ENCODE assay signal across 11 cellular contexts in genomic region chr14:55077155-55077554, GRCh38. TPM values are rescaled to one million over a fixed set of nuclear protein-coding genes. Genes with fewer than 3 reads are reported as not detected.
A peak's percentile ranks its signal among the peaks of the same experiment; 100 is the strongest.
DNase-seq lines count a peak whose midpoint lies in the region; ATAC-seq, FAIRE-seq and TF ChIP-seq lines count a peak whose summit lies in the region.
"Had no signal": no experiment of that assay in that cellular context is flagged by ENCODE, and none has a peak within 500 bp of the region (broad histone marks: within the 10 kb centered on the region; RNA-seq: fewer than 3 reads in every experiment).

No MANE protein-coding gene starts in this region.

- TF ChIP-seq CTCF in A549 (IDR thresholded peaks at IDR 0.05) (no peak), keratinocyte (optimal IDR thresholded peaks at IDR 0.05 in 1 of 3, IDR thresholded peaks at IDR 0.05 in 1 of 3, conservative IDR thresholded peaks at IDR 0.05 in 1 of 3; ENCODE audit: extremely low read depth in 1 of 3, insufficient read depth in 2 of 3, low read length in 3 of 3) (no peak), WERI-Rb-1 (IDR thresholded peaks at IDR 0.05; ENCODE audit: low read depth, low read length) (no peak)

- no peak for TF ChIP-seq RAD21 in A549 (conservative IDR thresholded peaks at IDR 0.05 in 1 of 2, IDR thresholded peaks at IDR 0.05 in 1 of 2)

- no peaks in the 10 kb centered on the region for H3K79me2 ChIP-seq in keratinocyte (ENCODE audit: control insufficient read depth, insufficient read depth, low read length)

- H3K27ac Mint-ChIP-seq in T-helper 2 cell treated with Interferon-gamma antibody and Interleukin-4, amounts not matched to agents 5 μg/mL and 100 μg/mL, for 36 hours: no peak overlapping the region

- no peaks in the 10 kb centered on the region for H3K36me3 Mint-ChIP-seq in T-helper 2 cell treated with Interferon-gamma antibody and Interleukin-4, amounts not matched to agents 5 μg/mL and 100 μg/mL, for 36 hours (ENCODE audit: low read depth)

- TF ChIP-seq POLR2A in A549 (IDR thresholded peaks at IDR 0.05; ENCODE audit: low read length): no peak

- no peaks in the 10 kb centered on the region for H3K9me3 Mint-ChIP-seq in T-helper 2 cell treated with Interferon-gamma antibody and Interleukin-4, amounts not matched to agents 5 μg/mL and 100 μg/mL, for 36 hours

- no peak overlapping the region for H3K4me3 Mint-ChIP-seq in T-helper 2 cell treated with Interferon-gamma antibody and Interleukin-4, amounts not matched to agents 5 μg/mL and 100 μg/mL, for 36 hours

- peak overlapping the region; percentile 82 for H3K9ac ChIP-seq in keratinocyte (ENCODE audit: control insufficient read depth, extremely low read depth, insufficient read depth, low read length)

- H3K36me3 ChIP-seq in keratinocyte (ENCODE audit: control insufficient read depth in 2 of 2, extremely low read depth in 1 of 2, insufficient read depth in 2 of 2, low read length in 2 of 2) (no peaks in the 10 kb centered on the region), WERI-Rb-1 (no peaks in the 10 kb centered on the region)
- H3K36me3 ChIP-seq: sigmoid colon had no signal

- CTCF ChIA-PET in A549 (lab: Yijun Ruan, JAX): interaction anchor here (0.7 to 6.5 kb wide), 5 partner anchors 12 to 83 kb away, joined by 3 to 32 read pairs (median 3); no protein-coding TSS in a partner anchor

- 70% methylated on average over 5 of the region's 5 CpGs for WGBS in A549 (ENCODE audit: missing lambda C conversion rate)

- dilution Hi-C loops in keratinocyte (cut with MboI; ENCODE audit: extremely low pct_ligation_motif_present, low sequenced_read_pairs): no loop called here

- peaks cover 3% of the 10 kb centered on the region for H3K27me3 Mint-ChIP-seq in T-helper 2 cell treated with Interferon-gamma antibody and Interleukin-4, amounts not matched to agents 5 μg/mL and 100 μg/mL, for 36 hours (ENCODE audit: low read depth)

- ATAC-seq in A549 (peak; percentile 42 to 61; a peak in 5 of 6 replicates), GM19455 (IDR thresholded peaks at IDR 0.05; ENCODE audit: unreplicated experiment) (peak; percentile 28)

- no peak overlapping the region for H3K4me3 ChIP-seq in A549
- H3K4me3 ChIP-seq in keratinocyte (ENCODE audit: control insufficient read depth in 2 of 3, extremely low read depth in 1 of 3, insufficient read depth in 2 of 3, low read depth in 1 of 3, low read length in 3 of 3): peak overlapping the region in 2 of 3 experiments; percentile 6 to 12
- H3K4me3 ChIP-seq in WERI-Rb-1 (ENCODE audit: low read depth, low read length): no peak overlapping the region
- H3K4me3 ChIP-seq: sigmoid colon, SK-N-MC had no signal

- no peak for TF ChIP-seq EP300 in A549 (IDR thresholded peaks at IDR 0.05)

- no peaks in the 10 kb centered on the region for H3K27me3 ChIP-seq in keratinocyte (ENCODE audit: control insufficient read depth, extremely low read depth, insufficient read depth, low read length)
- no peaks in the 10 kb centered on the region for H3K27me3 ChIP-seq in WERI-Rb-1 (ENCODE audit: insufficient read depth, low read depth, severe bottlenecking)
- H3K27me3 ChIP-seq: sigmoid colon had no signal

- no peaks in the 10 kb centered on the region for H4K20me1 ChIP-seq in keratinocyte (ENCODE audit: control insufficient read depth, extremely low read depth, insufficient read depth, low read length)

- DNase-seq in A549 (ENCODE audit: low read depth in 1 of 2, low spot score in 1 of 2) (peak in 1 of 2 experiments; percentile 32), keratinocyte (ENCODE audit: low read depth, low spot score) (no peak), DMS79 (lab: John Stamatoyannopoulos, UW) (no peak), hepatic stellate cell (ENCODE audit: low spot score) (no peak), WERI-Rb-1 (no peak)
- DNase-seq in T-helper 2 cell treated with Interferon-gamma antibody and Interleukin-4, amounts not matched to agents 5 μg/mL and 100 μg/mL, for 36 hours (ENCODE audit: low spot score): peak; percentile 10
- no peak for DNase-seq in activated CD8-positive, alpha-beta memory T cell treated with anti-CD3 and anti-CD28 coated beads, Interleukin-2, amount 50 U/mL, for 4 hours
- DNase-seq: NCI-H1105 treated with DMSO at 0.1 percent for 48 hours, sigmoid colon had no signal

- H3K4me1 Mint-ChIP-seq in T-helper 2 cell treated with Interferon-gamma antibody and Interleukin-4, amounts not matched to agents 5 μg/mL and 100 μg/mL, for 36 hours (ENCODE audit: low read depth): peaks cover 20% of the 10 kb centered on the region

- H3K4me2 ChIP-seq in A549 (no peak overlapping the region), keratinocyte (ENCODE audit: control insufficient read depth, extremely low read depth, insufficient read depth, low read depth, low read length) (peak overlapping the region; percentile 65)

- POLR2A ChIA-PET in A549 (lab: Yijun Ruan, JAX): interaction anchor here (0.7 to 1.1 kb wide), 2 partner anchors 18 to 26 kb away, joined by 3 to 9 read pairs; partner anchors contain the start of gene MAPK1IP1L

- no peak overlapping the region for H2AFZ ChIP-seq in keratinocyte (ENCODE audit: control insufficient read depth, low read length)

- H3K27ac ChIP-seq in A549 (no peak overlapping the region), keratinocyte (ENCODE audit: control insufficient read depth, insufficient read depth, low read length) (peak overlapping the region; percentile 98), WERI-Rb-1 (no peak overlapping the region)
- H3K27ac ChIP-seq: sigmoid colon, SK-N-MC had no signal

- no peak for FAIRE-seq in A549 (lab: Jason Lieb, UNC)
- no peak for FAIRE-seq in keratinocyte (lab: Jason Lieb, UNC)

- no peaks in the 10 kb centered on the region for H3K4me1 ChIP-seq in A549
- H3K4me1 ChIP-seq in keratinocyte (ENCODE audit: control insufficient read depth, extremely low read depth, insufficient read depth, low read length): peaks cover 61% of the 10 kb centered on the region

- no peaks in the 10 kb centered on the region for H3K9me3 ChIP-seq in A549
- no peaks in the 10 kb centered on the region for H3K9me3 ChIP-seq in keratinocyte (ENCODE audit: control insufficient read depth, low read depth, low read length)
- H3K9me3 ChIP-seq in WERI-Rb-1 (ENCODE audit: severe bottlenecking): no peaks in the 10 kb centered on the region
- H3K9me3 ChIP-seq: sigmoid colon had no signal

- H3K9me1 ChIP-seq in keratinocyte (ENCODE audit: control insufficient read depth, extremely low read depth, insufficient read depth, low read length): no peaks in the 10 kb centered on the region

RNA-seq across cellular contexts. Expression of gene MAPK1IP1L, which starts 25.7 kb away (rescaled TPM):
- polyA plus RNA-seq in A549 (2011; rRNA removed) (72.3 and 76.1 TPM in 2 replicates), A549 (2017; fragmentation: RNase III; extraction: RNeasy Plus Mini Kit Qiagen cat#74134 plus additional on column Dnase treatment) (42.9 to 48.2 TPM (median 43.0 TPM) in 3 replicates), keratinocyte (48.5 to 114 TPM (median 53.0 TPM) in 3 replicates)
- polyA plus RNA-seq in A549 (2012; cell fraction: cytosol; rRNA removed): 145 and 182 TPM in 2 replicates
- polyA plus RNA-seq in A549 (2012; cell fraction: nucleus; rRNA removed): 144 and 188 TPM in 2 replicates
- polyA minus RNA-seq in A549 (2011; rRNA and poly(A)+ RNA removed): 284 and 330 TPM in 2 replicates
- 11.3 TPM for polyA plus RNA-seq in keratinocyte (2011; ENCODE audit: low read depth)
- polyA plus RNA-seq in keratinocyte (2011; cell fraction: cytosol; rRNA removed): 81.8 and 103 TPM in 2 replicates
- 84.0 and 134 TPM in 2 replicates for polyA plus RNA-seq in keratinocyte (2011; cell fraction: nucleus; rRNA removed)
- 43.0 and 57.7 TPM in 2 replicates for polyA plus RNA-seq in keratinocyte (2012; ENCODE audit: low replicate concordance)
- polyA minus RNA-seq in keratinocyte: 170 to 503 TPM (median 289 TPM) in 3 replicates
- 245 TPM for polyA minus RNA-seq in keratinocyte (2011; cell fraction: cytosol; rRNA and poly(A)+ RNA removed)
- 43.7 and 61.0 TPM in 2 replicates for polyA minus RNA-seq in keratinocyte (2011; cell fraction: nucleus; rRNA and poly(A)+ RNA removed)

RNA-seq across cellular contexts. Expression of gene SOCS4, which starts 50.1 kb away (rescaled TPM):
- polyA plus RNA-seq in A549 (2011; rRNA removed) (15.3 and 15.9 TPM in 2 replicates), A549 (2017; fragmentation: RNase III; extraction: RNeasy Plus Mini Kit Qiagen cat#74134 plus additional on column Dnase treatment) (16.4 to 20.7 TPM (median 18.4 TPM) in 3 replicates), keratinocyte (6.9 to 14.1 TPM (median 10.7 TPM) in 3 replicates)
- 3.0 TPM in 2 replicates for polyA plus RNA-seq in A549 (2012; cell fraction: cytosol; rRNA removed)
- 1.6 and 2.8 TPM in 2 replicates for polyA plus RNA-seq in A549 (2012; cell fraction: nucleus; rRNA removed)
- polyA minus RNA-seq in A549 (2011; rRNA and poly(A)+ RNA removed): 26.5 and 26.9 TPM in 2 replicates
- polyA plus RNA-seq in keratinocyte (2011; ENCODE audit: low read depth): 7.1 TPM
- 4.4 and 8.4 TPM in 2 replicates for polyA plus RNA-seq in keratinocyte (2011; cell fraction: cytosol; rRNA removed)
- 13.8 and 18.3 TPM in 2 replicates for polyA plus RNA-seq in keratinocyte (2011; cell fraction: nucleus; rRNA removed)
- 7.2 and 10.6 TPM in 2 replicates for polyA plus RNA-seq in keratinocyte (2012; ENCODE audit: low replicate concordance)
- polyA minus RNA-seq in keratinocyte: 4.7 to 15.3 TPM (median 8.5 TPM) in 3 replicates
- polyA minus RNA-seq in keratinocyte (2011; cell fraction: cytosol; rRNA and poly(A)+ RNA removed): 9.0 TPM
- polyA minus RNA-seq in keratinocyte (2011; cell fraction: nucleus; rRNA and poly(A)+ RNA removed): 7.4 and 16.1 TPM in 2 replicates

RNA-seq across cellular contexts. Expression of gene WDHD1, which starts 50.3 kb away (rescaled TPM):
- polyA plus RNA-seq in A549 (2011; rRNA removed): 21.1 and 35.6 TPM in 2 replicates
- 5.8 and 6.0 TPM in 2 replicates for polyA plus RNA-seq in A549 (2012; cell fraction: cytosol; rRNA removed)
- polyA plus RNA-seq in A549 (2012; cell fraction: nucleus; rRNA removed): 3.5 and 3.9 TPM in 2 replicates
- polyA plus RNA-seq in A549 (2017; fragmentation: RNase III; extraction: RNeasy Plus Mini Kit Qiagen cat#74134 plus additional on column Dnase treatment): 14.4 to 16.3 TPM (median 16.0 TPM) in 3 replicates
- 17.9 and 19.7 TPM in 2 replicates for polyA minus RNA-seq in A549 (2011; rRNA and poly(A)+ RNA removed)
- polyA plus RNA-seq in keratinocyte: 4.8 to 13.0 TPM (median 7.4 TPM) in 3 replicates
- 8.1 TPM for polyA plus RNA-seq in keratinocyte (2011; ENCODE audit: low read depth)
- 2.9 and 5.6 TPM in 2 replicates for polyA plus RNA-seq in keratinocyte (2011; cell fraction: cytosol; rRNA removed)
- 4.9 and 6.5 TPM in 2 replicates for polyA plus RNA-seq in keratinocyte (2011; cell fraction: nucleus; rRNA removed)
- polyA plus RNA-seq in keratinocyte (2012; ENCODE audit: low replicate concordance): 2.1 and 7.5 TPM in 2 replicates
- 3.4 to 18.2 TPM (median 6.3 TPM) in 3 replicates for polyA minus RNA-seq in keratinocyte
- polyA minus RNA-seq in keratinocyte (2011; cell fraction: cytosol; rRNA and poly(A)+ RNA removed): 2.9 TPM
- polyA minus RNA-seq in keratinocyte (2011; cell fraction: nucleus; rRNA and poly(A)+ RNA removed): 3.7 and 11.9 TPM in 2 replicates

RNA-seq across cellular contexts. Expression of gene LGALS3, which starts 51.9 kb away (rescaled TPM):
- polyA plus RNA-seq in A549 (2011; rRNA removed): 53.6 and 61.0 TPM in 2 replicates
- polyA plus RNA-seq in A549 (2012; cell fraction: cytosol; rRNA removed): 40.9 and 52.4 TPM in 2 replicates
- polyA plus RNA-seq in A549 (2012; cell fraction: nucleus; rRNA removed): 64.0 and 70.6 TPM in 2 replicates
- 57.2 to 65.6 TPM (median 60.2 TPM) in 3 replicates for polyA plus RNA-seq in A549 (2017; fragmentation: RNase III; extraction: RNeasy Plus Mini Kit Qiagen cat#74134 plus additional on column Dnase treatment)
- polyA minus RNA-seq in A549 (2011; rRNA and poly(A)+ RNA removed): 21.6 and 22.6 TPM in 2 replicates
- 134 to 202 TPM (median 193 TPM) in 3 replicates for polyA plus RNA-seq in keratinocyte
- 67.5 TPM for polyA plus RNA-seq in keratinocyte (2011; ENCODE audit: low read depth)
- polyA plus RNA-seq in keratinocyte (2011; cell fraction: cytosol; rRNA removed): 201 and 210 TPM in 2 replicates
- 92.3 and 104 TPM in 2 replicates for polyA plus RNA-seq in keratinocyte (2011; cell fraction: nucleus; rRNA removed)
- 168 and 322 TPM in 2 replicates for polyA plus RNA-seq in keratinocyte (2012; ENCODE audit: low replicate concordance)
- 64.6 to 96.7 TPM (median 72.3 TPM) in 3 replicates for polyA minus RNA-seq in keratinocyte
- polyA minus RNA-seq in keratinocyte (2011; cell fraction: cytosol; rRNA and poly(A)+ RNA removed): 138 TPM
- 52.1 and 53.9 TPM in 2 replicates for polyA minus RNA-seq in keratinocyte (2011; cell fraction: nucleus; rRNA and poly(A)+ RNA removed)

Comparison
In these comparisons a context has a peak if more than half of its experiments do, and no peak if none do; other contexts are left out.
1. H3K4me3 ChIP-seq: peak in keratinocyte (2 of 3); none in A549 (single experiment) and WERI-Rb-1 (single experiment).